Comparison of ENCODE assay signal across 8 cellular contexts in the genomic region with DNA sequence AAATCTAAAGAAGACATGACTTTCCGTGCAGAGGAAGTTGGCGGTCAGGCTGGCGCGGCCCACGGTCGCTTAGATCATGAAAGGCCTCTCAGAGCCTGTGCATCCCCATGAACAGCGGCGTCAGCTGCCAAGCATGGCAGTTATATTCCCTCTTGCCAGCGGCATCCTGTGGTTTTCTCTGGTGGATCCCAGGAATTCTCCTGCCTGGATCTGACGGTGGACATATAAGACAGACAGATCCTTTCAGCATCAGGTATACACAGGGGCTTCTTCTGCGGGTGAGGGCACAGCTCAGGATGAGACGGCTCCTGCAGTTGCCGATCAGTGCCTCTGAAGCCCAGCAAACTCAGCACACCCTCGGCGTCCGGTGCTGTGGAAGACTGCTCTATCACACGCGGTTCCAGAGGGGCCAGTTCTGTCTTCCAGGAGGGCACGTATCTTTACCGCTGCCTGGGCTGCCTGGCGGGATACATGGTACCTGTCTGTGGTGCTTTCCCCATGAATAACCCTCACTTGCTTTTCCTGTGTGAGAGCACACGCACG.
A peak's percentile ranks its signal among the peaks of the same experiment; 100 is the strongest.
DNase-seq lines count a peak whose midpoint lies in the region; ATAC-seq and TF ChIP-seq lines count a peak whose summit lies in the region.

No MANE protein-coding gene starts in this region.

- peak overlapping the region; percentile 100 for H3K27ac Mint-ChIP-seq in T-helper 17 cell
- H3K27ac Mint-ChIP-seq in activated T-cell treated with anti-CD3 and anti-CD28 coated beads, Interleukin-2, amount 50 U/mL, for 72 hours: peak overlapping the region; percentile 78
- H3K27ac Mint-ChIP-seq in effector memory CD8-positive, alpha-beta T cell: peak overlapping the region; percentile 66 to 69
- peak overlapping the region; percentile 13 to 94 for H3K27ac Mint-ChIP-seq in stimulated activated naive CD8-positive, alpha-beta T cell treated with anti-CD3 and anti-CD28 coated beads, Interleukin-15, amount 100 ng/mL, for 72 hours

- H3K9me3 ChIP-seq in T-helper 17 cell (ENCODE audit: control insufficient read depth, low read length, poor library complexity, severe bottlenecking): no peaks in the 10 kb centered on the region
- H3K9me3 ChIP-seq in thyroid gland: no peaks in the 10 kb centered on the region

- peaks cover 19 to 56% of the 10 kb centered on the region in 2 donors for H3K4me1 ChIP-seq in thyroid gland

- H3K27me3 Mint-ChIP-seq in T-helper 17 cell: no peaks in the 10 kb centered on the region
- H3K27me3 Mint-ChIP-seq in activated T-cell treated with anti-CD3 and anti-CD28 coated beads, Interleukin-2, amount 50 U/mL, for 72 hours (ENCODE audit: low read depth): no peaks in the 10 kb centered on the region
- H3K27me3 Mint-ChIP-seq in effector memory CD8-positive, alpha-beta T cell: no peaks in the 10 kb centered on the region
- H3K27me3 Mint-ChIP-seq in stimulated activated naive CD8-positive, alpha-beta T cell treated with anti-CD3 and anti-CD28 coated beads, Interleukin-15, amount 100 ng/mL, for 72 hours: no peaks in the 10 kb centered on the region

- 95 to 97% methylated on average over 16 to 23 of the region's 23 CpGs for WGBS in thyroid gland, 2 donors

- H3K36me3 Mint-ChIP-seq in T-helper 17 cell (ENCODE audit: low read depth): no peaks in the 10 kb centered on the region
- no peaks in the 10 kb centered on the region for H3K36me3 Mint-ChIP-seq in activated T-cell treated with anti-CD3 and anti-CD28 coated beads, Interleukin-2, amount 50 U/mL, for 72 hours (ENCODE audit: insufficient read depth in 2 of 2)
- peaks cover 8% of the 10 kb centered on the region for H3K36me3 Mint-ChIP-seq in effector memory CD8-positive, alpha-beta T cell (ENCODE audit: insufficient read depth)

- H3K4me3 ChIP-seq in thyroid gland (replicated peaks in 1 of 3): no peak overlapping the region

- TF ChIP-seq CTCF in GM10266 (IDR thresholded peaks at IDR 0.05; ENCODE audit: control insufficient read depth, insufficient read depth, low read depth, missing control alignments) (no peak), thyroid gland (IDR thresholded peaks at IDR 0.05) (no peak)

- no peaks in the 10 kb centered on the region for H3K36me3 ChIP-seq in thyroid gland

- H3K9me3 Mint-ChIP-seq in activated T-cell treated with anti-CD3 and anti-CD28 coated beads, Interleukin-2, amount 50 U/mL, for 72 hours: no peaks in the 10 kb centered on the region
- H3K9me3 Mint-ChIP-seq in effector memory CD8-positive, alpha-beta T cell: no peaks in the 10 kb centered on the region
- no peaks in the 10 kb centered on the region for H3K9me3 Mint-ChIP-seq in stimulated activated naive CD8-positive, alpha-beta T cell treated with anti-CD3 and anti-CD28 coated beads, Interleukin-15, amount 100 ng/mL, for 72 hours

- TF ChIP-seq POLR2A in thyroid gland (IDR thresholded peaks at IDR 0.05): no peak

- H3K4me1 Mint-ChIP-seq in T-helper 17 cell: peaks cover 65% of the 10 kb centered on the region
- H3K4me1 Mint-ChIP-seq in activated T-cell treated with anti-CD3 and anti-CD28 coated beads, Interleukin-2, amount 50 U/mL, for 72 hours (ENCODE audit: low read depth): peaks cover 85% of the 10 kb centered on the region
- H3K4me1 Mint-ChIP-seq in effector memory CD8-positive, alpha-beta T cell (ENCODE audit: low read depth in 2 of 2): peaks cover 9 to 12% of the 10 kb centered on the region in 2 donors
- peaks cover 87% of the 10 kb centered on the region for H3K4me1 Mint-ChIP-seq in stimulated activated naive CD8-positive, alpha-beta T cell treated with anti-CD3 and anti-CD28 coated beads, Interleukin-15, amount 100 ng/mL, for 72 hours

- DNase-seq in T-helper 17 cell (peak; percentile 43 to 67 (median 54)), GM10266 (ENCODE audit: extremely low spot score) (no peak), H4 (ENCODE audit: low spot score) (no peak), thyroid gland (no peak)
- peak; percentile 43 to 57 for DNase-seq in activated T-cell treated with anti-CD3 and anti-CD28 coated beads, Interleukin-2, amount 50 U/mL, for 72 hours
- DNase-seq in effector memory CD8-positive, alpha-beta T cell: no peak
- DNase-seq in stimulated activated naive CD8-positive, alpha-beta T cell treated with anti-CD3 and anti-CD28 coated beads, Interleukin-15, amount 100 ng/mL, for 72 hours: peak; percentile 35 to 46

- H3K27ac ChIP-seq in thyroid gland: peak overlapping the region in 1 of 3 donors; percentile 55

- intact Hi-C loops in thyroid gland (cut with DNase I): no loop called here

- peak; percentile 47 for ATAC-seq in T-helper 17 cell
- ATAC-seq in activated T-cell treated with anti-CD3 and anti-CD28 coated beads, Interleukin-2, amount 50 U/mL, for 72 hours (replicated peaks in 1 of 2): peak; percentile 1 to 19
- peak; percentile 43 for ATAC-seq in effector memory CD8-positive, alpha-beta T cell (replicated peaks)
- peak; percentile 36 for ATAC-seq in stimulated activated naive CD8-positive, alpha-beta T cell treated with anti-CD3 and anti-CD28 coated beads, Interleukin-15, amount 100 ng/mL, for 72 hours
- ATAC-seq in HG02642 (IDR thresholded peaks at IDR 0.05; ENCODE audit: poor library complexity, unreplicated experiment): no peak

- H3K27me3 ChIP-seq in thyroid gland: no peaks in the 10 kb centered on the region

- peak overlapping the region; percentile 82 for H3K4me3 Mint-ChIP-seq in T-helper 17 cell
- peak overlapping the region; percentile 69 to 83 for H3K4me3 Mint-ChIP-seq in activated T-cell treated with anti-CD3 and anti-CD28 coated beads, Interleukin-2, amount 50 U/mL, for 72 hours
- peak overlapping the region in 1 of 2 donors; percentile 27 for H3K4me3 Mint-ChIP-seq in effector memory CD8-positive, alpha-beta T cell
- H3K4me3 Mint-ChIP-seq in stimulated activated naive CD8-positive, alpha-beta T cell treated with anti-CD3 and anti-CD28 coated beads, Interleukin-15, amount 100 ng/mL, for 72 hours: peak overlapping the region; percentile 69 to 71

Comparison
In these comparisons a context has a peak if more than half of its experiments do, and no peak if none do; other contexts are left out.
1. DNase-seq: peak in T-helper 17 cell (3 of 3), activated T-cell treated with anti-CD3 and anti-CD28 coated beads, Interleukin-2, amount 50 U/mL, for 72 hours (2 of 2) and stimulated activated naive CD8-positive, alpha-beta T cell treated with anti-CD3 and anti-CD28 coated beads, Interleukin-15, amount 100 ng/mL, for 72 hours (2 of 2); none in effector memory CD8-positive, alpha-beta T cell (0 of 3), GM10266 (single experiment), H4 (single experiment) and thyroid gland (0 of 2).
2. Peak in every context shown above with its lines, with median percentiles within 50 percentile points of each other: H3K27ac Mint-ChIP-seq.